Comparison of ENCODE assay signal across 10 cellular contexts in the genomic region with DNA sequence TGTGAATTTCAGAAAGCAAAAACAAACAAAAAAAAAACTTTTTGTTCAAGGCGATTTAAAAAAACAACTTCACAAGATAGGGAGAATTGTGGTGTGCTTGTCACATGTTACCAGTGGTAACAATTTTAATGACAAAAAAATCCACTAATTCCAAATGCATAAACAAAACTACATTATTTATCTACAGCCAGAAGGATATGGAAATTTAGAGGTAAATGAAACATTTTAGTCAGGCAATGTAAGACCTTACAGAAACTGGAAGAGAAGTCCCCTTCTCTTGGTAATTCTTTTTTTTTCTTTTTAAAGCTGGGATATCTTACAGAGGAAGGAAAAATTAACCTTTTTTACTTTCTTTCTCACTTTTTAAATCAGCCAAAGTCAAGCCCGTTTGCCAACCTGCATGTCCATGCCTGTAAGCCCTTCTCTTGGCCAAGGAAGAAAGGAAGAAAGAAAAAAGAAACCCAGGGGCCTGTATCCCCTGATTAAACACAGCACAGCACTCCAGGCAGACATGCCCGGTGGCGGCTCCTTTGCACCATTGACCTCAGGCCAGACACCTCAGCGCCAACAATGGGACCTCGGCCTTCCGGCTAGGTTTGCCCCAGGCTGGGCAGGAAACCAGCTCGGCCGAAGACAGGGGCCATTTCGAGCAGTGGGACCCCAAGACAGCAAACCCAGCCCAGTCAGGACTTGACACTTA. TPM values are rescaled to one million over a fixed set of nuclear protein-coding genes. Genes with fewer than 3 reads are reported as not detected.
DNase-seq lines count a peak whose midpoint lies in the region; ATAC-seq and TF ChIP-seq lines count a peak whose summit lies in the region.
"Had no signal": no experiment of that assay in that cellular context is flagged by ENCODE, and none has a peak within 500 bp of the region (broad histone marks: within the 10 kb centered on the region; RNA-seq: fewer than 3 reads in every experiment).

No MANE protein-coding gene starts in this region.

- peak overlapping the region; percentile 93 for H3K27ac ChIP-seq in RWPE2 (ENCODE audit: poor library complexity, severe bottlenecking)
- peak overlapping the region; percentile 7 to 88 (median 84) for H3K27ac ChIP-seq in tibial nerve

- peak overlapping the region; percentile 54 for H3K4me3 ChIP-seq in RWPE2 (ENCODE audit: severe bottlenecking)
- H3K4me3 ChIP-seq in kidney epithelial cell (ENCODE audit: low read depth, low read length): peak overlapping the region; percentile 72
- peak overlapping the region; percentile 54 to 74 (median 64) for H3K4me3 ChIP-seq in tibial nerve

- WGBS in tibial nerve, 2 donors: 34 to 61% methylated on average over 10 of the region's 10 CpGs

- no peaks in the 10 kb centered on the region for H3K27me3 ChIP-seq in RWPE2 (ENCODE audit: insufficient read depth, poor library complexity, severe bottlenecking)
- no peaks in the 10 kb centered on the region for H3K27me3 ChIP-seq in kidney epithelial cell (ENCODE audit: control insufficient read depth, insufficient read depth, low read length)
- peaks cover 0 to 95% of the 10 kb centered on the region in 2 donors for H3K27me3 ChIP-seq in tibial nerve

- H3K4me1 ChIP-seq in RWPE2 (ENCODE audit: insufficient read depth, poor library complexity, severe bottlenecking) (peaks cover 13% of the 10 kb centered on the region), tibial nerve (peaks cover 0 to 62% (median 11%) of the 10 kb centered on the region in 4 donors)

- H3K36me3 Mint-ChIP-seq in activated T-cell treated with anti-CD3 and anti-CD28 coated beads, Interleukin-2, amount 50 U/mL, for 24 hours (ENCODE audit: low read depth): no peaks in the 10 kb centered on the region

- no peak for TF ChIP-seq CTCF in RWPE2 (IDR thresholded peaks at IDR 0.05; ENCODE audit: poor library complexity, severe bottlenecking)
- no peak for TF ChIP-seq CTCF in kidney epithelial cell (IDR thresholded peaks at IDR 0.05; ENCODE audit: insufficient read depth, low read length, poor library complexity, severe bottlenecking)
- no peak for TF ChIP-seq CTCF in tibial nerve (IDR thresholded peaks at IDR 0.05)

- peak; percentile 36 for DNase-seq in activated T-cell treated with anti-CD3 and anti-CD28 coated beads, Interleukin-2, amount 50 U/mL, for 24 hours
- DNase-seq in activated T-cell treated with anti-CD3 and anti-CD28 coated beads for 4 hours (no peak), RWPE2 (ENCODE audit: low spot score) (peak; percentile 72), kidney epithelial cell (ENCODE audit: low read depth) (no peak), tibial nerve (ENCODE audit: low spot score in 2 of 2) (peak in 1 of 2 donors; percentile 13), Ammon's horn (ENCODE audit: low spot score) (no peak), AG08396 (ENCODE audit: low spot score) (no peak), NCI-H2171 treated with DMSO at 0.1 percent for 48 hours (lab: John Stamatoyannopoulos, UW) (no peak)
- DNase-seq: NCI-H1048, occipital lobe had no signal

- H3K4me1 Mint-ChIP-seq in activated T-cell treated with anti-CD3 and anti-CD28 coated beads, Interleukin-2, amount 50 U/mL, for 24 hours (ENCODE audit: low read depth): peaks cover 35% of the 10 kb centered on the region

- ATAC-seq in RWPE2 (ENCODE audit: low read depth): no peak

- no peak for TF ChIP-seq POLR2A in tibial nerve (IDR thresholded peaks at IDR 0.05)

- peaks cover 6% of the 10 kb centered on the region; the same call in 1 of the 2 replicates for H3K36me3 ChIP-seq in RWPE2 (ENCODE audit: low read depth)
- peaks cover 2% of the 10 kb centered on the region for H3K36me3 ChIP-seq in kidney epithelial cell (ENCODE audit: control insufficient read depth, insufficient read depth, low read length)
- H3K36me3 ChIP-seq in tibial nerve: no peaks in the 10 kb centered on the region

- H3K9me3 ChIP-seq in RWPE2 (ENCODE audit: severe bottlenecking) (no peaks in the 10 kb centered on the region), tibial nerve (no peaks in the 10 kb centered on the region)

- H3K27me3 Mint-ChIP-seq in activated T-cell treated with anti-CD3 and anti-CD28 coated beads, Interleukin-2, amount 50 U/mL, for 24 hours: peaks cover 81% of the 10 kb centered on the region

- TF ChIP-seq EP300 in tibial nerve (IDR thresholded peaks at IDR 0.05): no peak

- H3K4me3 Mint-ChIP-seq in activated T-cell treated with anti-CD3 and anti-CD28 coated beads, Interleukin-2, amount 50 U/mL, for 24 hours: no peak overlapping the region

- H3K9me3 Mint-ChIP-seq in activated T-cell treated with anti-CD3 and anti-CD28 coated beads, Interleukin-2, amount 50 U/mL, for 24 hours: no peaks in the 10 kb centered on the region

- H3K27ac Mint-ChIP-seq in activated T-cell treated with anti-CD3 and anti-CD28 coated beads, Interleukin-2, amount 50 U/mL, for 24 hours: peak overlapping the region; percentile 29

RNA-seq across cellular contexts. Expression of gene HOXA10, which starts 3.0 kb away (rescaled TPM):
- total RNA-seq in kidney epithelial cell (29.1 and 30.9 TPM in 2 replicates), tibial nerve (10 to 100 TPM; 19.0 to 34.1 (median 24.9) TPM)
- total RNA-seq: occipital lobe had no signal

RNA-seq across cellular contexts. Expression of gene HOXA9, which starts 5.7 kb away (rescaled TPM):
- 46.5 and 53.7 TPM in 2 replicates for total RNA-seq in kidney epithelial cell
- 10 to 100 TPM; 10.5 to 13.8 (median 12.7) TPM for total RNA-seq in tibial nerve
- total RNA-seq: occipital lobe had no signal

RNA-seq across cellular contexts. Expression of gene HOXA11, which starts 13.9 kb away (rescaled TPM):
- total RNA-seq in kidney epithelial cell: 11.4 and 17.3 TPM in 2 replicates
- 10 to 100 TPM in 2 of 4 donors, 1 to 10 TPM in 2; 5.0 to 13.2 (median 9.5) TPM for total RNA-seq in tibial nerve
- total RNA-seq: occipital lobe had no signal

RNA-seq across cellular contexts. Expression of gene HOXA7, which starts 14.6 kb away (rescaled TPM):
- 28.8 and 34.2 TPM in 2 replicates for total RNA-seq in kidney epithelial cell
- total RNA-seq in tibial nerve: 10 to 100 TPM in 2 of 4 donors, 1 to 10 TPM in 2; 8.7 to 16.9 (median 11.3) TPM
- total RNA-seq: occipital lobe had no signal

RNA-seq across cellular contexts. Expression of gene HOXA3, which starts 18.7 kb away (rescaled TPM):
- 17.3 and 26.4 TPM in 2 replicates for total RNA-seq in kidney epithelial cell
- total RNA-seq in tibial nerve: 10 to 100 TPM in 1 of 4 donors, 1 to 10 TPM in 3; 7.0 to 18.8 (median 8.7) TPM
- total RNA-seq: occipital lobe had no signal

Comparison
In these comparisons a context has a peak if more than half of its experiments do, and no peak if none do; other contexts are left out.
1. DNase-seq: peak in activated T-cell treated with anti-CD3 and anti-CD28 coated beads, Interleukin-2, amount 50 U/mL, for 24 hours (single experiment) and RWPE2 (single experiment); none in activated T-cell treated with anti-CD3 and anti-CD28 coated beads for 4 hours (single experiment), kidney epithelial cell (single experiment), Ammon's horn (single experiment), AG08396 (single experiment) and NCI-H2171 treated with DMSO at 0.1 percent for 48 hours (single experiment).
2. Peak in every context shown above with its lines, with median percentiles within 50 percentile points of each other: H3K4me3 ChIP-seq.